Comparison of ENCODE assay signal across 10 cellular contexts in genomic region chr22:24428751-24429410, GRCh38. TPM values are rescaled to one million over a fixed set of nuclear protein-coding genes. Genes with fewer than 3 reads are reported as not detected.
DNase-seq lines count a peak whose midpoint lies in the region; ATAC-seq and TF ChIP-seq lines count a peak whose summit lies in the region.
"Had no signal": no experiment of that assay in that cellular context is flagged by ENCODE, and none has a peak within 500 bp of the region (broad histone marks: within the 10 kb centered on the region; RNA-seq: fewer than 3 reads in every experiment).

No MANE protein-coding gene starts in this region.

- H3K27ac Mint-ChIP-seq in activated CD4-positive, alpha-beta T cell treated with anti-CD3 and anti-CD28 coated beads, Interleukin-2, amount 10 ng/mL, durations not matched to agents 7 days and 5 days = peak overlapping the region; percentile 97
- peak overlapping the region in 3 of 5 experiments; percentile 1 to 38 (median 10) for H3K27ac Mint-ChIP-seq in brain

- peak overlapping the region; percentile 86 for H3K4me3 Mint-ChIP-seq in activated CD4-positive, alpha-beta T cell treated with anti-CD3 and anti-CD28 coated beads, Interleukin-2, amount 10 ng/mL, durations not matched to agents 7 days and 5 days
- no peak overlapping the region for H3K4me3 Mint-ChIP-seq in brain

- H3K9me3 Mint-ChIP-seq in activated CD4-positive, alpha-beta T cell treated with anti-CD3 and anti-CD28 coated beads, Interleukin-2, amount 10 ng/mL, durations not matched to agents 7 days and 5 days = no peaks in the 10 kb centered on the region
- H3K9me3 Mint-ChIP-seq in brain = no peaks in the 10 kb centered on the region

- ATAC-seq in HG02759 (IDR thresholded peaks at IDR 0.05; ENCODE audit: unreplicated experiment) = no peak

- H3K4me1 Mint-ChIP-seq in activated CD4-positive, alpha-beta T cell treated with anti-CD3 and anti-CD28 coated beads, Interleukin-2, amount 10 ng/mL, durations not matched to agents 7 days and 5 days = peaks cover 80% of the 10 kb centered on the region
- peaks cover 55% of the 10 kb centered on the region for H3K4me1 Mint-ChIP-seq in brain

- POLR2A ChIA-PET in activated CD4-positive, alpha-beta T cell treated with anti-CD3 and anti-CD28 coated beads, Interleukin-2, amount 10 ng/mL, durations not matched to agents 7 days and 5 days (lab: Charles Lee) = no interaction called here

- CTCF ChIA-PET in activated CD4-positive, alpha-beta T cell treated with anti-CD3 and anti-CD28 coated beads, Interleukin-2, amount 10 ng/mL, durations not matched to agents 7 days and 5 days (lab: Charles Lee) = interaction anchor here (0.6 to 1.5 kb wide), 4 partner anchors 32 to 94 kb away, joined by 3 to 5 read pairs (median 4); no protein-coding TSS in a partner anchor

- TF ChIP-seq CTCF in brain (conservative IDR thresholded peaks at IDR 0.05) = no peak

- in situ Hi-C loops in KBM-7 (cut with MboI; ENCODE audit: low pct_unique_long_range_greater_than_20kb, low sequenced_read_pairs) = no loop called here

- H3K27ac ChIP-seq in skin epidermis = peak overlapping the region in 15 of 21 experiments; percentile 1 to 97 (median 83)
- H3K27ac ChIP-seq: prostate gland had no signal

- H3K36me3 Mint-ChIP-seq in activated CD4-positive, alpha-beta T cell treated with anti-CD3 and anti-CD28 coated beads, Interleukin-2, amount 10 ng/mL, durations not matched to agents 7 days and 5 days (ENCODE audit: low read depth) = peaks cover 16% of the 10 kb centered on the region
- H3K36me3 Mint-ChIP-seq in brain = no peaks in the 10 kb centered on the region

- DNase-seq in activated CD4-positive, alpha-beta T cell treated with anti-CD3 and anti-CD28 coated beads, Interleukin-2, amount 10 ng/mL, durations not matched to agents 7 days and 5 days = no peak
- no peak for DNase-seq in activated CD4-positive, alpha-beta T cell treated with anti-CD3 and anti-CD28 coated beads, Interleukin-2, amount 50 U/mL, for 4 hours
- peak; percentile 41 for DNase-seq in KBM-7
- DNase-seq in SHP77 (lab: John Stamatoyannopoulos, UW) = no peak
- no peak for DNase-seq in COLO829 (ENCODE audit: low spot score)
- DNase-seq: OCI-M1 had no signal

- peak overlapping the region in 6 of 7 experiments; percentile 13 to 29 (median 26) for H3K4me3 ChIP-seq in skin epidermis
- H3K4me3 ChIP-seq: prostate gland had no signal

- peaks cover 4% of the 10 kb centered on the region for H3K27me3 Mint-ChIP-seq in activated CD4-positive, alpha-beta T cell treated with anti-CD3 and anti-CD28 coated beads, Interleukin-2, amount 10 ng/mL, durations not matched to agents 7 days and 5 days
- H3K27me3 Mint-ChIP-seq in brain = peaks cover 34% of the 10 kb centered on the region

RNA-seq across cellular contexts. Expression of gene ADORA2A, which starts 1.5 kb away (rescaled TPM):
- total RNA-seq in activated CD4-positive, alpha-beta T cell treated with anti-CD3 and anti-CD28 coated beads, Interleukin-2, amount 10 ng/mL, durations not matched to agents 7 days and 5 days = 10 to 100 TPM; 25.3 to 29.0 TPM
- 8.0 TPM for polyA plus RNA-seq in brain (ENCODE audit: insufficient read depth, low read depth, low replicate concordance)
